27 cellular contexts compared by ENCODE assay signal in the genomic region with DNA sequence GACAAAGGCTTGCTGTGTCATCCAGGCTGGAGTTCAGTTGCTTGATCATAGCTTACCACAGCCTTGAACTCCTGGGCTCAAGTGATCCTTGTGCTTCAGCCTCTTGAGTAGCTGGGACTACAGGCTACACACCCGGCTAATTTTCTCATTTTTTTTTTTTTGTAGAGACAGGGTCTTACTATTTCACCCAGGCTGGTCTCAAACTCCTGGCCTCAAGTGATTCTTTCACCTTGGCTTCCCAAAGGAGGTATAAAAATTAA.
"Had no signal": no experiment of that assay in that cellular context is flagged by ENCODE, and none has a peak within 500 bp of the region (broad histone marks: within the 10 kb centered on the region; RNA-seq: fewer than 3 reads in every experiment).

No MANE protein-coding gene starts in this region.

- DNase-seq: effector CD8-positive, alpha-beta T cell; endodermal cell; esophagus squamous epithelium; foreskin melanocyte; glutamatergic neuron; heart right ventricle; hippocampal formation; left cardiac atrium; left lung; natural killer cell; occipital lobe; ovary; posterior cingulate gyrus; psoas muscle; right cardiac atrium; sigmoid colon; stimulated activated CD4-positive, alpha-beta T cell treated with anti-CD3 and anti-CD28 coated beads, Interleukin-2, amount 100 ng/mL, for 24 hours; stimulated activated CD4-positive, alpha-beta T cell treated with anti-CD3 and anti-CD28 coated beads, Interleukin-4, amount 100 ng/mL, for 4 hours; stimulated activated naive CD8-positive, alpha-beta T cell treated with anti-CD3 and anti-CD28 coated beads, Interleukin-15, Interleukin-2, amounts not matched to agents 100 U/mL and 50 U/mL, for 24 hours; substantia nigra; testis; tibial artery had no signal

- H3K27me3 Mint-ChIP-seq: stimulated activated memory B cell treated with anti-CD40 and anti-IgM and Interleukin-4, amounts not matched to agents 10 μg/mL and 1 μg/mL and 100 μg/mL, for 72 hours; type B pancreatic cell had no signal

- H3K4me1 Mint-ChIP-seq: natural killer cell; stimulated activated memory B cell treated with anti-CD40 and anti-IgM and Interleukin-4, amounts not matched to agents 10 μg/mL and 1 μg/mL and 100 μg/mL, for 72 hours had no signal

- H3K4me3 ChIP-seq: esophagus squamous epithelium, heart right ventricle, left lung, ovary, psoas muscle, sigmoid colon, testis, tibial artery had no signal

- H3K27ac ChIP-seq: esophagus squamous epithelium, heart right ventricle, left lung, ovary, psoas muscle, sigmoid colon, testis, tibial artery had no signal

- H3K4me3 Mint-ChIP-seq: dendritic cell treated with granulocyte-macrophage colony-stimulating factor and Interleukin-4, amounts not matched to agents 40 ng/mL and 50 ng/mL, for 4 days; endodermal cell; natural killer cell; stimulated activated memory B cell treated with anti-CD40 and anti-IgM and Interleukin-4, amounts not matched to agents 10 μg/mL and 1 μg/mL and 100 μg/mL, for 72 hours; type B pancreatic cell had no signal

- H3K36me3 ChIP-seq: esophagus squamous epithelium, heart right ventricle, left lung, ovary, sigmoid colon, tibial artery had no signal

- ATAC-seq: heart right ventricle; left cardiac atrium; left lung; natural killer cell; psoas muscle; right cardiac atrium; stimulated activated memory B cell treated with anti-CD40 and anti-IgM and Interleukin-4, amounts not matched to agents 10 μg/mL and 1 μg/mL and 100 μg/mL, for 72 hours; stimulated activated naive CD8-positive, alpha-beta T cell treated with anti-CD3 and anti-CD28 coated beads, Interleukin-15, Interleukin-2, amounts not matched to agents 100 U/mL and 50 U/mL, for 24 hours had no signal

- H3K27me3 ChIP-seq: esophagus squamous epithelium, heart right ventricle, ovary, sigmoid colon, testis, tibial artery had no signal

- FAIRE-seq: colon, islet of Langerhans had no signal

- H3K4me1 ChIP-seq: esophagus squamous epithelium, heart right ventricle, left lung, psoas muscle, sigmoid colon, testis, tibial artery had no signal

- H3K36me3 Mint-ChIP-seq: natural killer cell had no signal

- H3K9me3 ChIP-seq: psoas muscle, testis had no signal

- H3K27ac Mint-ChIP-seq: dendritic cell treated with granulocyte-macrophage colony-stimulating factor and Interleukin-4, amounts not matched to agents 40 ng/mL and 50 ng/mL, for 4 days; endodermal cell; natural killer cell; stimulated activated memory B cell treated with anti-CD40 and anti-IgM and Interleukin-4, amounts not matched to agents 10 μg/mL and 1 μg/mL and 100 μg/mL, for 72 hours; type B pancreatic cell had no signal
